1 cellular context compared by ENCODE assay signal in the genomic region with DNA sequence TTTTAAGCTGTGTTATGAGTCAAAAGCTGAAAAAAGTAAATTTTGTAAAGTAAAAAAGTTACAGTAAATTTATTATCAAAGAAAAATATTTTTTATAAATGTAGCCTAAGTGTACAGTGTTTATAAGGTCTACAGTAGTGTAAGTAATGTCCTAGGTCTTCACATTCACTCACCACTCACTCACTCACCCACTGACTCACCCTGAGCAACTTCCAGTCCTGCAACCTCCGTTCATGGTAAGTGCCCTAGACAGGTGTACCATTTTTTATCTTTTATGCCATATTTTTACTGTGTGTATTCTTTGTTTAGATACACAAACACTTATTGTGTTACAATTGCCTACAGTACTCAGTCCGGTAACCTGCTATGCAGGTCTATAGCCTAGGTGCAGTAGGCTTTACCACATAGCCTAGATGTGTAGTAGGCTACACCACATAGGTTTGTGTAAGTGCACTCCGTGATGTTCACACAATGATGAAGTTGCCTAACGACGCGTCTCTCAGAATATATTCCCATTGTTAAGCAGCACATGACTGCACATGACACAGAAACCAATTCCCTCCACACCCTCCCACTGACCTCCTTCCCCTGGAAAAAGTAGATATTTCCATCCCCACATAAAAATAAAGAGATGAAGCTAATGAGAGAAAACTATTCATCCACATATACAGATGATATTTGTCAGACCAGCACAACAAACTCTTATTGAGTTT.
TF ChIP-seq lines count a peak whose summit lies in the region.

No MANE protein-coding gene starts in this region.

TF ChIP-seq in IMR-90, 13 proteins besides CTCF, POLR2A, EP300 and RAD21:
- TF ChIP-seq RFX5 (IDR thresholded peaks at IDR 0.05; ENCODE audit: low read depth, low read length), result no peak
- TF ChIP-seq SMC3 (IDR thresholded peaks at IDR 0.05; ENCODE audit: low read depth, low read length), result no peak
- no peak for TF ChIP-seq FOS (IDR thresholded peaks at IDR 0.05; ENCODE audit: low read depth, low read length)
- no peak for TF ChIP-seq CEBPB (IDR thresholded peaks at IDR 0.05; ENCODE audit: low read depth, low read length)
- TF ChIP-seq, protein P1, sequence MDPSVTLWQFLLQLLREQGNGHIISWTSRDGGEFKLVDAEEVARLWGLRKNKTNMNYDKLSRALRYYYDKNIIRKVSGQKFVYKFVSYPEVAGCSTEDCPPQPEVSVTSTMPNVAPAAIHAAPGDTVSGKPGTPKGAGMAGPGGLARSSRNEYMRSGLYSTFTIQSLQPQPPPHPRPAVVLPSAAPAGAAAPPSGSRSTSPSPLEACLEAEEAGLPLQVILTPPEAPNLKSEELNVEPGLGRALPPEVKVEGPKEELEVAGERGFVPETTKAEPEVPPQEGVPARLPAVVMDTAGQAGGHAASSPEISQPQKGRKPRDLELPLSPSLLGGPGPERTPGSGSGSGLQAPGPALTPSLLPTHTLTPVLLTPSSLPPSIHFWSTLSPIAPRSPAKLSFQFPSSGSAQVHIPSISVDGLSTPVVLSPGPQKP (IDR thresholded peaks at IDR 0.05; ENCODE audit: borderline replicate concordance, low read depth, low read length), result no peak
- TF ChIP-seq RCOR1 (IDR thresholded peaks at IDR 0.05; ENCODE audit: insufficient replicate concordance, low read length), result no peak
